Comparison of ENCODE assay signal across 27 cellular contexts in genomic region chr1:162997499-162998285, GRCh38.
A peak's percentile ranks its signal among the peaks of the same experiment; 100 is the strongest.
DNase-seq lines count a peak whose midpoint lies in the region; ATAC-seq, FAIRE-seq and TF ChIP-seq lines count a peak whose summit lies in the region.
"Had no signal": no experiment of that assay in that cellular context is flagged by ENCODE, and none has a peak within 500 bp of the region (broad histone marks: within the 10 kb centered on the region; RNA-seq: fewer than 3 reads in every experiment).

No MANE protein-coding gene starts in this region.

- peak overlapping the region; percentile 58 for H3K9ac ChIP-seq in adipocyte (ENCODE audit: low read length)

- DNase-seq in H54 (ENCODE audit: insufficient read length, low spot score), result no peak
- peak; percentile 64 for DNase-seq in adipocyte (ENCODE audit: low read depth)
- DNase-seq in fibroblast of peridontal ligament (ENCODE audit: extremely low read depth), result peak; percentile 71
- peak; percentile 51 for DNase-seq in renal cortical epithelial cell (ENCODE audit: low read depth)
- DNase-seq in effector memory CD8-positive, alpha-beta T cell, result no peak
- no peak for DNase-seq in DMS53 (lab: John Stamatoyannopoulos, UW)
- DNase-seq in effector CD8-positive, alpha-beta T cell (lab: John Stamatoyannopoulos, UW), result no peak
- DNase-seq in NCI-H2227 treated with DMSO at 0.1 percent for 48 hours (lab: John Stamatoyannopoulos, UW), result no peak
- DNase-seq: activated CD8-positive, alpha-beta memory T cell treated with anti-CD3 and anti-CD28 coated beads, Interleukin-2, amount 50 U/mL, for 4 hours; activated naive CD8-positive, alpha-beta T cell treated with anti-CD3 and anti-CD28 coated beads for 36 hours; dermis blood vessel endothelial cell; DMS79 treated with DMSO at 0.1 percent for 48 hours; gastrocnemius medialis; islet precursor cell; Kasumi-1; NCI-H1092 treated with DMSO at 0.1 percent for 48 hours; NCI-H524; spleen; stimulated activated CD4-positive, alpha-beta T cell treated with anti-CD3 and anti-CD28 coated beads, Interleukin-4, amount 100 ng/mL, for 1 hour; stimulated activated naive CD4-positive, alpha-beta T cell treated with Interleukin-2 at 50 U/mL for 16 hours; thyroid gland had no signal

- H3K27me3 ChIP-seq in adipocyte (replicated peaks; ENCODE audit: control insufficient read depth, insufficient read depth, low read length), result no peaks in the 10 kb centered on the region
- H3K27me3 ChIP-seq: cardiac muscle cell, gastrocnemius medialis, spleen, thyroid gland had no signal

- H3K27ac Mint-ChIP-seq in effector memory CD8-positive, alpha-beta T cell, result no peak overlapping the region
- H3K27ac Mint-ChIP-seq: activated naive CD8-positive, alpha-beta T cell treated with anti-CD3 and anti-CD28 coated beads for 36 hours; activated T-helper 17 cell treated with anti-CD3 and anti-CD28 coated beads, Interleukin-2, amount 50 U/mL, for 72 hours; T-helper 2 cell treated with Interferon-gamma antibody and Interleukin-4, amounts not matched to agents 5 μg/mL and 100 μg/mL, for 36 hours had no signal

- no peaks in the 10 kb centered on the region for H3K4me1 Mint-ChIP-seq in effector memory CD8-positive, alpha-beta T cell (ENCODE audit: low read depth in 2 of 2)
- H3K4me1 Mint-ChIP-seq: activated naive CD8-positive, alpha-beta T cell treated with anti-CD3 and anti-CD28 coated beads for 36 hours; activated T-helper 17 cell treated with anti-CD3 and anti-CD28 coated beads, Interleukin-2, amount 50 U/mL, for 72 hours had no signal

- H3K36me3 Mint-ChIP-seq in effector memory CD8-positive, alpha-beta T cell (ENCODE audit: insufficient read depth), result no peaks in the 10 kb centered on the region
- H3K36me3 Mint-ChIP-seq: activated naive CD8-positive, alpha-beta T cell treated with anti-CD3 and anti-CD28 coated beads for 36 hours had no signal

- FAIRE-seq in H54 (lab: Jason Lieb, UNC), result peak; percentile 71

- no peaks in the 10 kb centered on the region for H3K9me3 Mint-ChIP-seq in effector memory CD8-positive, alpha-beta T cell
- H3K9me3 Mint-ChIP-seq: activated T-helper 17 cell treated with anti-CD3 and anti-CD28 coated beads, Interleukin-2, amount 50 U/mL, for 72 hours; T-helper 2 cell treated with Interferon-gamma antibody and Interleukin-4, amounts not matched to agents 5 μg/mL and 100 μg/mL, for 36 hours had no signal

- ATAC-seq in effector memory CD8-positive, alpha-beta T cell (replicated peaks), result no peak
- ATAC-seq: activated T-helper 17 cell treated with anti-CD3 and anti-CD28 coated beads, Interleukin-2, amount 50 U/mL, for 72 hours; gastrocnemius medialis; Panc1 had no signal

- H3K36me3 ChIP-seq in adipocyte (ENCODE audit: control insufficient read depth, insufficient read depth, low read length, severe bottlenecking), result no peaks in the 10 kb centered on the region
- H3K36me3 ChIP-seq: cardiac muscle cell, gastrocnemius medialis, spleen, thyroid gland had no signal

- H3K4me3 Mint-ChIP-seq in effector memory CD8-positive, alpha-beta T cell, result no peak overlapping the region
- H3K4me3 Mint-ChIP-seq: activated naive CD8-positive, alpha-beta T cell treated with anti-CD3 and anti-CD28 coated beads for 36 hours; activated T-helper 17 cell treated with anti-CD3 and anti-CD28 coated beads, Interleukin-2, amount 50 U/mL, for 72 hours; T-helper 2 cell treated with Interferon-gamma antibody and Interleukin-4, amounts not matched to agents 5 μg/mL and 100 μg/mL, for 36 hours had no signal

- peaks cover under 1 to 14% of the 10 kb centered on the region in 2 donors for H3K27me3 Mint-ChIP-seq in effector memory CD8-positive, alpha-beta T cell

- H3K9me3 ChIP-seq in adipocyte (ENCODE audit: control insufficient read depth, low read length), result no peaks in the 10 kb centered on the region
- H3K9me3 ChIP-seq: gastrocnemius medialis, spleen, thyroid gland had no signal

- no peak for TF ChIP-seq POLR2A in H54 (IDR thresholded peaks at IDR 0.05; ENCODE audit: low read depth, low read length)

- H3K4me3 ChIP-seq in adipocyte (ENCODE audit: low read length), result peak overlapping the region; percentile 39
- H3K4me3 ChIP-seq: cardiac muscle cell, gastrocnemius medialis, lung, SK-N-MC, spleen, thyroid gland had no signal

- H3K4me1 ChIP-seq in adipocyte (ENCODE audit: control insufficient read depth, insufficient read depth, low read length), result peaks cover 50% of the 10 kb centered on the region
- H3K4me1 ChIP-seq: gastrocnemius medialis, spleen, thyroid gland had no signal

Comparison
In these comparisons a context has a peak if more than half of its experiments do, and no peak if none do; other contexts are left out.
1. DNase-seq: peak in adipocyte (single experiment), fibroblast of peridontal ligament (single experiment) and renal cortical epithelial cell (single experiment); none in H54 (single experiment), effector memory CD8-positive, alpha-beta T cell (0 of 3), DMS53 (single experiment), effector CD8-positive, alpha-beta T cell (single experiment) and NCI-H2227 treated with DMSO at 0.1 percent for 48 hours (single experiment).